Comparison of ENCODE assay signal across 1 cellular context in the genomic region with DNA sequence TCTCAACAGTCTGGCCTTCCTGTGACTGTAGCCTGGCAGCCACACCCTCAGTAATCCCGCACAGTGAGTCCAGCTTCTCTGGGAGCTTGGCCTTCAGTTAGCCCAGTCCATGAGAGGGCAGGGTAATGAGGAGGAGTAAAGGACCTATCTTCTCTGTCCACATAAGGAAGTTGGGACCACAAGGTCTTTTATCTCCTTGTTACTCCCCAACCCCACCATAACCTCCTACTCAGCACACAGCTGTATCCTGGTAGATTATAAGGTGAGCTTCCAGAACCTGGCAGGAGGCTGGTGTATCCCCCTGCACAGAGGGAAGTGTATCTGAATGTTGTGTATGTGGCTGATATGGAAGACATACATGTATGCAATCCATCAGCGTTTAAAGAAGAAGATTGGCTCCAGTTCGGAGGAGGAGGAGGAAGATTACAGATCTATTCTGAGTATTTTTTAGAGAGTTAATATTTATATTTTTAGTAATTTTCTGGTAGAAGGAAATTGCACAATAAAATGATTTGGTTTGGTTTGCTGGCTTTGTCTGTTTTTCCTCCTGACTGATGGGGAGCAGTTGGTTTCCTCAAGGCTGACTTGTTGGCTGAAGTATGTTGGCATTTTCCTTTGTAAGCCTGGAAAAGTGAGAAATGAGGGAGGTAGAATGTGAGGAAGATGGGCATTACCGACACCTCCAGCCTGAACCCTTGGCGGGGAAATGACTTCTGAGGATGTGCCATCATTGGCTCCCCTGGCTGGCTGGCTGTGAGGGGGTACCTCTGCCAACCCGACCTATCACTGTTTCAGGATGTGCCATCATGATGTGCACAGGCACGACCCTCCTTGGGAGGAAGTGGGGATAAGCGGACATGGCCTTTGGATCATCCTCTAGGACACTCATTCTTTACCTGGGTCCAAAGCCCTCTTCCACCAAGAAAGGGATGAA.
TF ChIP-seq lines count a peak whose summit lies in the region.

No MANE protein-coding gene starts in this region.

TF ChIP-seq in K562, 482 proteins besides CTCF, POLR2A, EP300 and RAD21 (continues in another document):
- TF ChIP-seq POLR2G (IDR thresholded peaks at IDR 0.05; ENCODE audit: low read depth, low read length), result no peak
- TF ChIP-seq, protein P1, sequence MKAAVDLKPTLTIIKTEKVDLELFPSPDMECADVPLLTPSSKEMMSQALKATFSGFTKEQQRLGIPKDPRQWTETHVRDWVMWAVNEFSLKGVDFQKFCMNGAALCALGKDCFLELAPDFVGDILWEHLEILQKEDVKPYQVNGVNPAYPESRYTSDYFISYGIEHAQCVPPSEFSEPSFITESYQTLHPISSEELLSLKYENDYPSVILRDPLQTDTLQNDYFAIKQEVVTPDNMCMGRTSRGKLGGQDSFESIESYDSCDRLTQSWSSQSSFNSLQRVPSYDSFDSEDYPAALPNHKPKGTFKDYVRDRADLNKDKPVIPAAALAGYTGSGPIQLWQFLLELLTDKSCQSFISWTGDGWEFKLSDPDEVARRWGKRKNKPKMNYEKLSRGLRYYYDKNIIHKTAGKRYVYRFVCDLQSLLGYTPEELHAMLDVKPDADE (conservative IDR thresholded peaks at IDR 0.05; ENCODE audit: control insufficient read depth, low read depth, low read length), result peak; percentile 81
- peak; percentile 45 for TF ChIP-seq NCOA4 (IDR thresholded peaks at IDR 0.05; ENCODE audit: partially characterized antibody)
- peak; percentile 78 for TF ChIP-seq TARDBP (IDR thresholded peaks at IDR 0.05)
- 0 out of 2 replicates have a peak, but pooled peaks have one; percentile 39 for TF ChIP-seq ZNF175 (CRISPR knock-in tag; IDR thresholded peaks at IDR 0.05; ENCODE audit: low read depth)
- TF ChIP-seq BDP1 (IDR thresholded peaks at IDR 0.05; ENCODE audit: insufficient read depth, insufficient read length), result no peak
- peak; percentile 52; the same call in 1 of the 2 replicates for TF ChIP-seq FOSL1 (tag; conservative IDR thresholded peaks at IDR 0.05)
- TF ChIP-seq ZNF589 (CRISPR knock-in tag; IDR thresholded peaks at IDR 0.05; ENCODE audit: low read depth), result 0 out of 2 replicates have a peak, but pooled peaks have one; percentile 61
- peak; percentile 88 for TF ChIP-seq MYNN (IDR thresholded peaks at IDR 0.05)
- TF ChIP-seq MYNN (CRISPR knock-in tag; IDR thresholded peaks at IDR 0.05), result no peak
- TF ChIP-seq NEUROD1 (IDR thresholded peaks at IDR 0.05; ENCODE audit: borderline replicate concordance, low read depth, low read length, partially characterized antibody), result peak; percentile 77
- TF ChIP-seq HCFC1 (IDR thresholded peaks at IDR 0.05; ENCODE audit: low read depth, low read length), result no peak
- TF ChIP-seq HNRNPLL (IDR thresholded peaks at IDR 0.05; ENCODE audit: low read depth, low read length, poor library complexity, severe bottlenecking), result no peak
- no peak for TF ChIP-seq ZNF780A (CRISPR knock-in tag; IDR thresholded peaks at IDR 0.05)
- 0 out of 2 replicates have a peak, but pooled peaks have one; percentile 26 for TF ChIP-seq NFRKB (IDR thresholded peaks at IDR 0.05; ENCODE audit: low read depth)
- peak; percentile 85 for TF ChIP-seq CREM (IDR thresholded peaks at IDR 0.05; ENCODE audit: low read depth)
- TF ChIP-seq EP400 (IDR thresholded peaks at IDR 0.05), result peak; percentile 68
- no peak for TF ChIP-seq RBFOX2 (IDR thresholded peaks at IDR 0.05; ENCODE audit: low read depth, low read length)
- 0 out of 2 replicates have a peak, but pooled peaks have one; percentile 45 for TF ChIP-seq ELF1 (tag; IDR thresholded peaks at IDR 0.05)
- TF ChIP-seq CC2D1A (IDR thresholded peaks at IDR 0.05), result peak; percentile 97; the same call in 1 of the 2 replicates
- 0 out of 2 replicates have a peak, but pooled peaks have one; percentile 12 for TF ChIP-seq C11orf30 (IDR thresholded peaks at IDR 0.05; ENCODE audit: low read depth)
- TF ChIP-seq POU5F1 (IDR thresholded peaks at IDR 0.05; ENCODE audit: borderline replicate concordance, low read depth, low read length, partially characterized antibody), result no peak
- TF ChIP-seq TAF1 (IDR thresholded peaks at IDR 0.05; ENCODE audit: control insufficient read depth, extremely low read depth, insufficient read depth, low read length, severe bottlenecking), result peak; percentile 55
- peak; percentile 58 for TF ChIP-seq ATF7 (IDR thresholded peaks at IDR 0.05)
- peak; percentile 83 for TF ChIP-seq SMAD4 (CRISPR knock-in tag; conservative IDR thresholded peaks at IDR 0.05)
- TF ChIP-seq, protein P2, sequence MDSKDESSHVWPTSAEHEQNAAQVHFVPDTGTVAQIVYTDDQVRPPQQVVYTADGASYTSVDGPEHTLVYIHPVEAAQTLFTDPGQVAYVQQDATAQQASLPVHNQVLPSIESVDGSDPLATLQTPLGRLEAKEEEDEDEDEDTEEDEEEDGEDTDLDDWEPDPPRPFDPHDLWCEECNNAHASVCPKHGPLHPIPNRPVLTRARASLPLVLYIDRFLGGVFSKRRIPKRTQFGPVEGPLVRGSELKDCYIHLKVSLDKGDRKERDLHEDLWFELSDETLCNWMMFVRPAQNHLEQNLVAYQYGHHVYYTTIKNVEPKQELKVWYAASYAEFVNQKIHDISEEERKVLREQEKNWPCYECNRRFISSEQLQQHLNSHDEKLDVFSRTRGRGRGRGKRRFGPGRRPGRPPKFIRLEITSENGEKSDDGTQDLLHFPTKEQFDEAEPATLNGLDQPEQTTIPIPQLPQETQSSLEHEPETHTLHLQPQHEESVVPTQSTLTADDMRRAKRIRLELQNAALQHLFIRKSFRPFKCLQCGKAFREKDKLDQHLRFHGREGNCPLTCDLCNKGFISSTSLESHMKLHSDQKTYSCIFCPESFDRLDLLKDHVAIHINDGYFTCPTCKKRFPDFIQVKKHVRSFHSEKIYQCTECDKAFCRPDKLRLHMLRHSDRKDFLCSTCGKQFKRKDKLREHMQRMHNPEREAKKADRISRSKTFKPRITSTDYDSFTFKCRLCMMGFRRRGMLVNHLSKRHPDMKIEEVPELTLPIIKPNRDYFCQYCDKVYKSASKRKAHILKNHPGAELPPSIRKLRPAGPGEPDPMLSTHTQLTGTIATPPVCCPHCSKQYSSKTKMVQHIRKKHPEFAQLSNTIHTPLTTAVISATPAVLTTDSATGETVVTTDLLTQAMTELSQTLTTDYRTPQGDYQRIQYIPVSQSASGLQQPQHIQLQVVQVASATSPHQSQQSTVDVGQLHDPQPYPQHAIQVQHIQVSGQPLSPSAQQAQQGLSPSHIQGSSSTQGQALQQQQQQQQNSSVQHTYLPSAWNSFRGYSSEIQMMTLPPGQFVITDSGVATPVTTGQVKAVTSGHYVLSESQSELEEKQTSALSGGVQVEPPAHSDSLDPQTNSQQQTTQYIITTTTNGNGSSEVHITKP (IDR thresholded peaks at IDR 0.05; ENCODE audit: partially characterized antibody), result peak; percentile 60
- no peak for TF ChIP-seq HNRNPL (IDR thresholded peaks at IDR 0.05; ENCODE audit: low read depth, low read length)
- TF ChIP-seq, protein P3, sequence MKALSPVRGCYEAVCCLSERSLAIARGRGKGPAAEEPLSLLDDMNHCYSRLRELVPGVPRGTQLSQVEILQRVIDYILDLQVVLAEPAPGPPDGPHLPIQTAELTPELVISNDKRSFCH (CRISPR knock-in tag; IDR thresholded peaks at IDR 0.05), result no peak
- TF ChIP-seq, protein P3 (tag; IDR thresholded peaks at IDR 0.05), result peak; percentile 91
- TF ChIP-seq, protein P4, sequence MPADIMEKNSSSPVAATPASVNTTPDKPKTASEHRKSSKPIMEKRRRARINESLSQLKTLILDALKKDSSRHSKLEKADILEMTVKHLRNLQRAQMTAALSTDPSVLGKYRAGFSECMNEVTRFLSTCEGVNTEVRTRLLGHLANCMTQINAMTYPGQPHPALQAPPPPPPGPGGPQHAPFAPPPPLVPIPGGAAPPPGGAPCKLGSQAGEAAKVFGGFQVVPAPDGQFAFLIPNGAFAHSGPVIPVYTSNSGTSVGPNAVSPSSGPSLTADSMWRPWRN (IDR thresholded peaks at IDR 0.05; ENCODE audit: low read depth), result peak; percentile 63; the same call in 1 of the 2 replicates
- TF ChIP-seq, protein P5, sequence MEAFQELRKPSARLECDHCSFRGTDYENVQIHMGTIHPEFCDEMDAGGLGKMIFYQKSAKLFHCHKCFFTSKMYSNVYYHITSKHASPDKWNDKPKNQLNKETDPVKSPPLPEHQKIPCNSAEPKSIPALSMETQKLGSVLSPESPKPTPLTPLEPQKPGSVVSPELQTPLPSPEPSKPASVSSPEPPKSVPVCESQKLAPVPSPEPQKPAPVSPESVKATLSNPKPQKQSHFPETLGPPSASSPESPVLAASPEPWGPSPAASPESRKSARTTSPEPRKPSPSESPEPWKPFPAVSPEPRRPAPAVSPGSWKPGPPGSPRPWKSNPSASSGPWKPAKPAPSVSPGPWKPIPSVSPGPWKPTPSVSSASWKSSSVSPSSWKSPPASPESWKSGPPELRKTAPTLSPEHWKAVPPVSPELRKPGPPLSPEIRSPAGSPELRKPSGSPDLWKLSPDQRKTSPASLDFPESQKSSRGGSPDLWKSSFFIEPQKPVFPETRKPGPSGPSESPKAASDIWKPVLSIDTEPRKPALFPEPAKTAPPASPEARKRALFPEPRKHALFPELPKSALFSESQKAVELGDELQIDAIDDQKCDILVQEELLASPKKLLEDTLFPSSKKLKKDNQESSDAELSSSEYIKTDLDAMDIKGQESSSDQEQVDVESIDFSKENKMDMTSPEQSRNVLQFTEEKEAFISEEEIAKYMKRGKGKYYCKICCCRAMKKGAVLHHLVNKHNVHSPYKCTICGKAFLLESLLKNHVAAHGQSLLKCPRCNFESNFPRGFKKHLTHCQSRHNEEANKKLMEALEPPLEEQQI (IDR thresholded peaks at IDR 0.05), result peak; percentile 84
- no peak for TF ChIP-seq CEBPG (CRISPR knock-in tag; IDR thresholded peaks at IDR 0.05)
- TF ChIP-seq CEBPG (tag; conservative IDR thresholded peaks at IDR 0.05 in 1 of 2, IDR thresholded peaks at IDR 0.05 in 1 of 2), result peak; percentile 40 to 69; a peak in 2 of 4 replicates
- peak; percentile 84 to 95 for TF ChIP-seq TBL1XR1 (IDR thresholded peaks at IDR 0.05; ENCODE audit: low read length in 2 of 2)
- TF ChIP-seq SIX5 (IDR thresholded peaks at IDR 0.05; ENCODE audit: borderline replicate concordance in 1 of 2, insufficient read depth in 1 of 2, low read depth in 1 of 2, low read length in 2 of 2), result no peak
- no peak for TF ChIP-seq CHD1 (IDR thresholded peaks at IDR 0.05; ENCODE audit: low read length)
- no peak for TF ChIP-seq RBM39 (optimal IDR thresholded peaks at IDR 0.05; ENCODE audit: low read depth, low read length)
- peak; percentile 99 for TF ChIP-seq PML (IDR thresholded peaks at IDR 0.05; ENCODE audit: low read length)
- TF ChIP-seq CCNT2 (IDR thresholded peaks at IDR 0.05; ENCODE audit: borderline replicate concordance, extremely low read depth, insufficient read length, low read depth, low read length), result peak; percentile 95
- TF ChIP-seq, protein P6, sequence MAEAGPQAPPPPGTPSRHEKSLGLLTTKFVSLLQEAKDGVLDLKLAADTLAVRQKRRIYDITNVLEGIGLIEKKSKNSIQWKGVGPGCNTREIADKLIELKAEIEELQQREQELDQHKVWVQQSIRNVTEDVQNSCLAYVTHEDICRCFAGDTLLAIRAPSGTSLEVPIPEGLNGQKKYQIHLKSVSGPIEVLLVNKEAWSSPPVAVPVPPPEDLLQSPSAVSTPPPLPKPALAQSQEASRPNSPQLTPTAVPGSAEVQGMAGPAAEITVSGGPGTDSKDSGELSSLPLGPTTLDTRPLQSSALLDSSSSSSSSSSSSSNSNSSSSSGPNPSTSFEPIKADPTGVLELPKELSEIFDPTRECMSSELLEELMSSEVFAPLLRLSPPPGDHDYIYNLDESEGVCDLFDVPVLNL (CRISPR knock-in tag; IDR thresholded peaks at IDR 0.05; ENCODE audit: low read depth), result no peak
- peak; percentile 10; the same call in 1 of the 2 replicates for TF ChIP-seq RB1 (IDR thresholded peaks at IDR 0.05; ENCODE audit: low read depth)
- peak; percentile 88 for TF ChIP-seq EGR1 (conservative IDR thresholded peaks at IDR 0.05)
- TF ChIP-seq, protein P7, sequence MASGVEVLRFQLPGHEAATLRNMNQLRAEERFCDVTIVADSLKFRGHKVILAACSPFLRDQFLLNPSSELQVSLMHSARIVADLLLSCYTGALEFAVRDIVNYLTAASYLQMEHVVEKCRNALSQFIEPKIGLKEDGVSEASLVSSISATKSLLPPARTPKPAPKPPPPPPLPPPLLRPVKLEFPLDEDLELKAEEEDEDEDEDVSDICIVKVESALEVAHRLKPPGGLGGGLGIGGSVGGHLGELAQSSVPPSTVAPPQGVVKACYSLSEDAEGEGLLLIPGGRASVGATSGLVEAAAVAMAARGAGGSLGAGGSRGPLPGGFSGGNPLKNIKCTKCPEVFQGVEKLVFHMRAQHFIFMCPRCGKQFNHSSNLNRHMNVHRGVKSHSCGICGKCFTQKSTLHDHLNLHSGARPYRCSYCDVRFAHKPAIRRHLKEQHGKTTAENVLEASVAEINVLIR (CRISPR knock-in tag; IDR thresholded peaks at IDR 0.05), result no peak
- peak; percentile 79 for TF ChIP-seq ZKSCAN8 (CRISPR knock-in tag; IDR thresholded peaks at IDR 0.05)
- TF ChIP-seq CXXC5 (CRISPR knock-in tag; IDR thresholded peaks at IDR 0.05), result peak; percentile 52
- TF ChIP-seq, protein P8, sequence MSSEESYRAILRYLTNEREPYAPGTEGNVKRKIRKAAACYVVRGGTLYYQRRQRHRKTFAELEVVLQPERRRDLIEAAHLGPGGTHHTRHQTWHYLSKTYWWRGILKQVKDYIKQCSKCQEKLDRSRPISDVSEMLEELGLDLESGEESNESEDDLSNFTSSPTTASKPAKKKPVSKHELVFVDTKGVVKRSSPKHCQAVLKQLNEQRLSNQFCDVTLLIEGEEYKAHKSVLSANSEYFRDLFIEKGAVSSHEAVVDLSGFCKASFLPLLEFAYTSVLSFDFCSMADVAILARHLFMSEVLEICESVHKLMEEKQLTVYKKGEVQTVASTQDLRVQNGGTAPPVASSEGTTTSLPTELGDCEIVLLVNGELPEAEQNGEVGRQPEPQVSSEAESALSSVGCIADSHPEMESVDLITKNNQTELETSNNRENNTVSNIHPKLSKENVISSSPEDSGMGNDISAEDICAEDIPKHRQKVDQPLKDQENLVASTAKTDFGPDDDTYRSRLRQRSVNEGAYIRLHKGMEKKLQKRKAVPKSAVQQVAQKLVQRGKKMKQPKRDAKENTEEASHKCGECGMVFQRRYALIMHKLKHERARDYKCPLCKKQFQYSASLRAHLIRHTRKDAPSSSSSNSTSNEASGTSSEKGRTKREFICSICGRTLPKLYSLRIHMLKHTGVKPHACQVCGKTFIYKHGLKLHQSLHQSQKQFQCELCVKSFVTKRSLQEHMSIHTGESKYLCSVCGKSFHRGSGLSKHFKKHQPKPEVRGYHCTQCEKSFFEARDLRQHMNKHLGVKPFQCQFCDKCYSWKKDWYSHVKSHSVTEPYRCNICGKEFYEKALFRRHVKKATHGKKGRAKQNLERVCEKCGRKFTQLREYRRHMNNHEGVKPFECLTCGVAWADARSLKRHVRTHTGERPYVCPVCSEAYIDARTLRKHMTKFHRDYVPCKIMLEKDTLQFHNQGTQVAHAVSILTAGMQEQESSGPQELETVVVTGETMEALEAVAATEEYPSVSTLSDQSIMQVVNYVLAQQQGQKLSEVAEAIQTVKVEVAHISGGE (CRISPR knock-in tag; IDR thresholded peaks at IDR 0.05), result peak in 1 of 3 experiments; percentile 77; a peak in 2 of 6 replicates
- TF ChIP-seq NCOR1 (IDR thresholded peaks at IDR 0.05), result peak; percentile 99
- no peak for TF ChIP-seq ZNF282 (CRISPR knock-in tag; IDR thresholded peaks at IDR 0.05)
- TF ChIP-seq, protein P9, sequence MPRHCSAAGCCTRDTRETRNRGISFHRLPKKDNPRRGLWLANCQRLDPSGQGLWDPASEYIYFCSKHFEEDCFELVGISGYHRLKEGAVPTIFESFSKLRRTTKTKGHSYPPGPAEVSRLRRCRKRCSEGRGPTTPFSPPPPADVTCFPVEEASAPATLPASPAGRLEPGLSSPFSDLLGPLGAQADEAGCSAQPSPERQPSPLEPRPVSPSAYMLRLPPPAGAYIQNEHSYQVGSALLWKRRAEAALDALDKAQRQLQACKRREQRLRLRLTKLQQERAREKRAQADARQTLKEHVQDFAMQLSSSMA (CRISPR knock-in tag; IDR thresholded peaks at IDR 0.05), result no peak
